In genomic region chr12:64603183-64603841, GRCh38 we compare ENCODE assay signal across 1 cellular context.
A peak's percentile ranks its signal among the peaks of the same experiment; 100 is the strongest.
TF ChIP-seq lines count a peak whose summit lies in the region.

No MANE protein-coding gene starts in this region.

TF ChIP-seq in K562, 482 proteins besides CTCF, POLR2A, EP300 and RAD21:
- TF ChIP-seq PREB (CRISPR knock-in tag; IDR thresholded peaks at IDR 0.05) (no peak), PHB2 (IDR thresholded peaks at IDR 0.05; ENCODE audit: low read depth) (no peak), HMG20B (CRISPR knock-in tag; IDR thresholded peaks at IDR 0.05) (no peak), ZBTB2 (IDR thresholded peaks at IDR 0.05) (no peak), CEBPB (tag; IDR thresholded peaks at IDR 0.05) (peak; percentile 46; the same call in 1 of the 2 replicates), ELF2 (CRISPR knock-in tag; IDR thresholded peaks at IDR 0.05) (no peak), MCM7 (IDR thresholded peaks at IDR 0.05) (no peak), ZNF75A (CRISPR knock-in tag; IDR thresholded peaks at IDR 0.05) (no peak), C11orf30 (IDR thresholded peaks at IDR 0.05; ENCODE audit: low read depth) (peak; percentile 29; the same call in 1 of the 2 replicates), CEBPG (CRISPR knock-in tag; IDR thresholded peaks at IDR 0.05) (no peak), CEBPG (tag; conservative IDR thresholded peaks at IDR 0.05 in 1 of 2, IDR thresholded peaks at IDR 0.05 in 1 of 2) (peak; percentile 15 to 18; a peak in 1 of 4 replicates), ZNF316 (IDR thresholded peaks at IDR 0.05) (peak; percentile 43; the same call in 1 of the 2 replicates)
- TF ChIP-seq, protein P1, sequence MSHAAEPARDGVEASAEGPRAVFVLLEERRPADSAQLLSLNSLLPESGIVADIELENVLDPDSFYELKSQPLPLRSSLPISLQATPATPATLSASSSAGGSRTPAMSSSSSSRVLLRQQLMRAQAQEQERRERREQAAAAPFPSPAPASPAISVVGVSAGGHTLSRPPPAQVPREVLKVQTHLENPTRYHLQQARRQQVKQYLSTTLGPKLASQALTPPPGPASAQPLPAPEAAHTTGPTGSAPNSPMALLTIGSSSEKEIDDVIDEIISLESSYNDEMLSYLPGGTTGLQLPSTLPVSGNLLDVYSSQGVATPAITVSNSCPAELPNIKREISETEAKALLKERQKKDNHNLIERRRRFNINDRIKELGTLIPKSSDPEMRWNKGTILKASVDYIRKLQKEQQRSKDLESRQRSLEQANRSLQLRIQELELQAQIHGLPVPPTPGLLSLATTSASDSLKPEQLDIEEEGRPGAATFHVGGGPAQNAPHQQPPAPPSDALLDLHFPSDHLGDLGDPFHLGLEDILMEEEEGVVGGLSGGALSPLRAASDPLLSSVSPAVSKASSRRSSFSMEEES (CRISPR knock-in tag; IDR thresholded peaks at IDR 0.05): no peak
- TF ChIP-seq, protein P2, sequence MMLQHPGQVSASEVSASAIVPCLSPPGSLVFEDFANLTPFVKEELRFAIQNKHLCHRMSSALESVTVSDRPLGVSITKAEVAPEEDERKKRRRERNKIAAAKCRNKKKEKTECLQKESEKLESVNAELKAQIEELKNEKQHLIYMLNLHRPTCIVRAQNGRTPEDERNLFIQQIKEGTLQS (IDR thresholded peaks at IDR 0.05): 0 out of 2 replicates have a peak, but pooled peaks have one; percentile 15
- TF ChIP-seq, protein P2 (CRISPR knock-in tag; conservative IDR thresholded peaks at IDR 0.05): no peak
TF ChIP-seq in K562: peak in this region for 5.
